8 cellular contexts compared by ENCODE assay signal in the genomic region with DNA sequence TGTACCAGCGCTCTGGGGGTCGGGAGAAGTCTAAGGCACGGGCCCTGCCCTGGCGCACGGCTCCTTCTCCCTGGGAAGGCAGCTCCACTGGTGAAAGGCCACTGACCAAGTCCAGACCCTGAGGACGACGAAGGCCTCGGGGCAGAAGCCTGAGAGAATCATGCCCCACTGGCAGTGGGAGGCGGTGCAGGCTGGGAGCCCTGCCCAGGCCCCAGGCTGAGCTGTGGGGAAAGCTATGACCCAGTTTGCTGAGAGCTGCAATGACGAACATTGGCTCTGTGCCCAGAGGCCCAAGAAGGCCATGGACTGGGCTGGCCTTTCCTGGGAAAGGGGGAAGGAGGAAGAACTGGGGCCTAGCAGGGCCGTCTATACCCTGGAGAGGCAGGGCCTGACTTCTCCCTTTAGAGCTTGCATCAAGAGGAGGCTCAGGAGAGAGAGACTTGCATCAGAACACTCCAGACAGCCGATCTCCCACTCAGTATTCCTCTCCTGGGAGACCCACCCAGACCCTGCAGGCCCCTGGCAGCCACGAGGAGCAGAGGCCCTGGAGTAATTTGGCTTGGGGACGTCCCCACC. TPM values are rescaled to one million over a fixed set of nuclear protein-coding genes. Genes with fewer than 3 reads are reported as not detected.
DNase-seq lines count a peak whose midpoint lies in the region; TF ChIP-seq lines count a peak whose summit lies in the region.

No MANE protein-coding gene starts in this region.

- peaks cover 0 to 8% (median 0%) of the 10 kb centered on the region in 11 experiments; a peak in 2 of 22 replicates for H3K27me3 ChIP-seq in BLaER1 treated with 17β-estradiol and CSF1 and Interleukin-3, amounts not matched to agents 10 nM and 100 nM
- H3K27me3 ChIP-seq in MM.1S (replicated peaks; ENCODE audit: insufficient read depth, low read length): no peaks in the 10 kb centered on the region

- H3K9ac ChIP-seq in BLaER1 treated with 17β-estradiol and CSF1 and Interleukin-3, amounts not matched to agents 10 nM and 100 nM: peak overlapping the region in 4 of 11 experiments; percentile 15 to 69 (median 52); a peak in 7 of 22 replicates
- H3K9ac ChIP-seq in MM.1S (ENCODE audit: low read length): no peak overlapping the region

- no peak overlapping the region for H2AFZ ChIP-seq in MM.1S (ENCODE audit: low read length)

- peaks cover 49 to 87% (median 66%) of the 10 kb centered on the region in 10 experiments for H3K4me1 ChIP-seq in BLaER1 treated with 17β-estradiol and CSF1 and Interleukin-3, amounts not matched to agents 10 nM and 100 nM
- H3K4me1 ChIP-seq in MM.1S (ENCODE audit: low read length): peaks cover 15% of the 10 kb centered on the region

- H3K4me2 ChIP-seq in BLaER1 treated with 17β-estradiol and CSF1 and Interleukin-3, amounts not matched to agents 10 nM and 100 nM: peak overlapping the region; percentile 66 to 85 (median 76)
- no peak overlapping the region for H3K4me2 ChIP-seq in MM.1S (ENCODE audit: low read depth, low read length)

- H4K20me1 ChIP-seq in BLaER1 treated with 17β-estradiol and CSF1 and Interleukin-3, amounts not matched to agents 10 nM and 100 nM: peaks cover 0 to 53% (median 18%) of the 10 kb centered on the region in 11 experiments; a peak in 14 of 22 replicates
- H4K20me1 ChIP-seq in MM.1S (ENCODE audit: insufficient read depth, low read length): no peaks in the 10 kb centered on the region

- intact Hi-C loops in head of caudate nucleus (cut with DNase I): no loop called here

- H3K9me3 ChIP-seq in BLaER1 treated with 17β-estradiol and CSF1 and Interleukin-3, amounts not matched to agents 10 nM and 100 nM (replicated peaks in 1 of 11): no peaks in the 10 kb centered on the region
- no peaks in the 10 kb centered on the region for H3K9me3 ChIP-seq in MM.1S (replicated peaks; ENCODE audit: insufficient read depth, low read length)

- peak overlapping the region in 3 of 11 experiments; percentile 44 to 73 (median 70); a peak in 5 of 22 replicates for H3K27ac ChIP-seq in BLaER1 treated with 17β-estradiol and CSF1 and Interleukin-3, amounts not matched to agents 10 nM and 100 nM
- H3K27ac ChIP-seq in adipose tissue (ENCODE audit: low read depth, low read length): peak overlapping the region; percentile 45
- H3K27ac ChIP-seq in MM.1S (ENCODE audit: low read length): no peak overlapping the region

- no peak overlapping the region for H3K4me3 ChIP-seq in BLaER1 treated with 17β-estradiol and CSF1 and Interleukin-3, amounts not matched to agents 10 nM and 100 nM
- H3K4me3 ChIP-seq in MM.1S (ENCODE audit: low read length): no peak overlapping the region

- H3F3A ChIP-seq in MM.1S (ENCODE audit: insufficient read depth, low read length): peaks cover 10% of the 10 kb centered on the region; the same call in 1 of the 2 replicates

- peaks cover 0 to 44% (median 4%) of the 10 kb centered on the region in 11 experiments; a peak in 10 of 22 replicates for H3K36me3 ChIP-seq in BLaER1 treated with 17β-estradiol and CSF1 and Interleukin-3, amounts not matched to agents 10 nM and 100 nM
- H3K36me3 ChIP-seq in MM.1S (replicated peaks; ENCODE audit: insufficient read depth, low read length): no peaks in the 10 kb centered on the region

- no peaks in the 10 kb centered on the region for H3K79me2 ChIP-seq in MM.1S (ENCODE audit: low read length)

- DNase-seq in HS-27A (ENCODE audit: low read depth) (peak; percentile 91), head of caudate nucleus (peak; percentile 85 to 98 (median 95)), pons (ENCODE audit: low spot score) (peak; percentile 98), T-helper 9 cell (no peak), cortex of kidney (lab: John Stamatoyannopoulos, UW) (no peak), MM.1S (no peak)

- WGBS in adipose tissue, 3 donors: 26 to 40% (median 39%) methylated on average over 14 of the region's 14 CpGs

- TF ChIP-seq CTCF in MM.1S (IDR thresholded peaks at IDR 0.05; ENCODE audit: low read length): no peak

- no peaks in the 10 kb centered on the region for H3K9me2 ChIP-seq in MM.1S (replicated peaks; ENCODE audit: insufficient read depth, low read length)

RNA-seq across cellular contexts. Expression of a gene that starts 32.9 kb away (rescaled TPM):
- 10 to 100 TPM; 11.9 to 25.1 (median 14.8) TPM for polyA plus RNA-seq in adipose tissue

RNA-seq across cellular contexts. Expression of a gene that starts 49.0 kb away (rescaled TPM):
- under 1 TPM in 2 of 3 donors, not detected in 1; 0.02 to 0.09 TPM for polyA plus RNA-seq in adipose tissue

Comparison
In these comparisons a context has a peak if more than half of its experiments do, and no peak if none do; other contexts are left out.
1. DNase-seq: peak in HS-27A (single experiment), head of caudate nucleus (42 of 42) and pons (single experiment); none in T-helper 9 cell (single experiment), cortex of kidney (single experiment) and MM.1S (single experiment).